1 cellular context compared by ENCODE assay signal in the genomic region with DNA sequence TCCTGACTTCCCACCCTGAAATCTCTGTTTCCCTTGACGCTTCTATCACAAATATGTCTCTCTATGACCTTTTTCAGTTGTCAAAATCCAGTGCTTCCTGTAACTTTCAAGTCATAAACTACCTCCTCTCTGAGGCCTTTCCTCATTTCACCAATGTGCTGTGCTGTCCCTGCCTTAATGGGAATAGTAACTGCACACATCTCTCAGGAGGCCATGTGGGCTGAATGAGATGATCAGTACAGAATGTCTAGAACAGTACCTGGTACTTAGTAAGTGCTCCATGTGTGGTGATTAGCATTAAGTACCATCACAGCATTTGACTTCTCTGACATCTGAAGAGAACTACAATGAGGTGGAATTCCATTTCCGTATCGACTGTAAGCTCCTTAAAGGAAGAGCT.
TF ChIP-seq lines count a peak whose summit lies in the region.

No MANE protein-coding gene starts in this region.

TF ChIP-seq in H1, 55 proteins besides CTCF, POLR2A, EP300 and RAD21:
- TF ChIP-seq RNF2 (IDR thresholded peaks at IDR 0.05; ENCODE audit: borderline replicate concordance, low read depth, low read length, missing control alignments, poor library complexity, severe bottlenecking) (no peak), SAP30 (IDR thresholded peaks at IDR 0.05; ENCODE audit: insufficient read depth, insufficient replicate concordance, low read length) (no peak), RFX5 (IDR thresholded peaks at IDR 0.05; ENCODE audit: borderline replicate concordance, low read depth, low read length) (no peak), TAF1 (IDR thresholded peaks at IDR 0.05; ENCODE audit: low read depth, low read length) (no peak), KDM1A (IDR thresholded peaks at IDR 0.05; ENCODE audit: borderline replicate concordance, low read length) (no peak), TAF7 (optimal IDR thresholded peaks at IDR 0.05; ENCODE audit: borderline replicate concordance, low read depth, low read length) (no peak), EZH2 (IDR thresholded peaks at IDR 0.05; ENCODE audit: low read depth, low read length, severe bottlenecking) (no peak), CHD2 (IDR thresholded peaks at IDR 0.05; ENCODE audit: low read length) (no peak), NRF1 (IDR thresholded peaks at IDR 0.05; ENCODE audit: low read depth, low read length) (no peak), PHF8 (conservative IDR thresholded peaks at IDR 0.05; ENCODE audit: low read depth, low read length) (no peak), SUZ12 (IDR thresholded peaks at IDR 0.05; ENCODE audit: low read length) (no peak), JUN (IDR thresholded peaks at IDR 0.05; ENCODE audit: low read depth, low read length) (no peak), GTF2F1 (IDR thresholded peaks at IDR 0.05; ENCODE audit: borderline replicate concordance, low read depth, low read length) (no peak), TCF12 (IDR thresholded peaks at IDR 0.05; ENCODE audit: low read depth, low read length) (no peak), CEBPB (IDR thresholded peaks at IDR 0.05; ENCODE audit: low read depth, low read length) (no peak), HDAC6 (IDR thresholded peaks at IDR 0.05; ENCODE audit: low read depth, low read length) (no peak)
- TF ChIP-seq, protein P1, sequence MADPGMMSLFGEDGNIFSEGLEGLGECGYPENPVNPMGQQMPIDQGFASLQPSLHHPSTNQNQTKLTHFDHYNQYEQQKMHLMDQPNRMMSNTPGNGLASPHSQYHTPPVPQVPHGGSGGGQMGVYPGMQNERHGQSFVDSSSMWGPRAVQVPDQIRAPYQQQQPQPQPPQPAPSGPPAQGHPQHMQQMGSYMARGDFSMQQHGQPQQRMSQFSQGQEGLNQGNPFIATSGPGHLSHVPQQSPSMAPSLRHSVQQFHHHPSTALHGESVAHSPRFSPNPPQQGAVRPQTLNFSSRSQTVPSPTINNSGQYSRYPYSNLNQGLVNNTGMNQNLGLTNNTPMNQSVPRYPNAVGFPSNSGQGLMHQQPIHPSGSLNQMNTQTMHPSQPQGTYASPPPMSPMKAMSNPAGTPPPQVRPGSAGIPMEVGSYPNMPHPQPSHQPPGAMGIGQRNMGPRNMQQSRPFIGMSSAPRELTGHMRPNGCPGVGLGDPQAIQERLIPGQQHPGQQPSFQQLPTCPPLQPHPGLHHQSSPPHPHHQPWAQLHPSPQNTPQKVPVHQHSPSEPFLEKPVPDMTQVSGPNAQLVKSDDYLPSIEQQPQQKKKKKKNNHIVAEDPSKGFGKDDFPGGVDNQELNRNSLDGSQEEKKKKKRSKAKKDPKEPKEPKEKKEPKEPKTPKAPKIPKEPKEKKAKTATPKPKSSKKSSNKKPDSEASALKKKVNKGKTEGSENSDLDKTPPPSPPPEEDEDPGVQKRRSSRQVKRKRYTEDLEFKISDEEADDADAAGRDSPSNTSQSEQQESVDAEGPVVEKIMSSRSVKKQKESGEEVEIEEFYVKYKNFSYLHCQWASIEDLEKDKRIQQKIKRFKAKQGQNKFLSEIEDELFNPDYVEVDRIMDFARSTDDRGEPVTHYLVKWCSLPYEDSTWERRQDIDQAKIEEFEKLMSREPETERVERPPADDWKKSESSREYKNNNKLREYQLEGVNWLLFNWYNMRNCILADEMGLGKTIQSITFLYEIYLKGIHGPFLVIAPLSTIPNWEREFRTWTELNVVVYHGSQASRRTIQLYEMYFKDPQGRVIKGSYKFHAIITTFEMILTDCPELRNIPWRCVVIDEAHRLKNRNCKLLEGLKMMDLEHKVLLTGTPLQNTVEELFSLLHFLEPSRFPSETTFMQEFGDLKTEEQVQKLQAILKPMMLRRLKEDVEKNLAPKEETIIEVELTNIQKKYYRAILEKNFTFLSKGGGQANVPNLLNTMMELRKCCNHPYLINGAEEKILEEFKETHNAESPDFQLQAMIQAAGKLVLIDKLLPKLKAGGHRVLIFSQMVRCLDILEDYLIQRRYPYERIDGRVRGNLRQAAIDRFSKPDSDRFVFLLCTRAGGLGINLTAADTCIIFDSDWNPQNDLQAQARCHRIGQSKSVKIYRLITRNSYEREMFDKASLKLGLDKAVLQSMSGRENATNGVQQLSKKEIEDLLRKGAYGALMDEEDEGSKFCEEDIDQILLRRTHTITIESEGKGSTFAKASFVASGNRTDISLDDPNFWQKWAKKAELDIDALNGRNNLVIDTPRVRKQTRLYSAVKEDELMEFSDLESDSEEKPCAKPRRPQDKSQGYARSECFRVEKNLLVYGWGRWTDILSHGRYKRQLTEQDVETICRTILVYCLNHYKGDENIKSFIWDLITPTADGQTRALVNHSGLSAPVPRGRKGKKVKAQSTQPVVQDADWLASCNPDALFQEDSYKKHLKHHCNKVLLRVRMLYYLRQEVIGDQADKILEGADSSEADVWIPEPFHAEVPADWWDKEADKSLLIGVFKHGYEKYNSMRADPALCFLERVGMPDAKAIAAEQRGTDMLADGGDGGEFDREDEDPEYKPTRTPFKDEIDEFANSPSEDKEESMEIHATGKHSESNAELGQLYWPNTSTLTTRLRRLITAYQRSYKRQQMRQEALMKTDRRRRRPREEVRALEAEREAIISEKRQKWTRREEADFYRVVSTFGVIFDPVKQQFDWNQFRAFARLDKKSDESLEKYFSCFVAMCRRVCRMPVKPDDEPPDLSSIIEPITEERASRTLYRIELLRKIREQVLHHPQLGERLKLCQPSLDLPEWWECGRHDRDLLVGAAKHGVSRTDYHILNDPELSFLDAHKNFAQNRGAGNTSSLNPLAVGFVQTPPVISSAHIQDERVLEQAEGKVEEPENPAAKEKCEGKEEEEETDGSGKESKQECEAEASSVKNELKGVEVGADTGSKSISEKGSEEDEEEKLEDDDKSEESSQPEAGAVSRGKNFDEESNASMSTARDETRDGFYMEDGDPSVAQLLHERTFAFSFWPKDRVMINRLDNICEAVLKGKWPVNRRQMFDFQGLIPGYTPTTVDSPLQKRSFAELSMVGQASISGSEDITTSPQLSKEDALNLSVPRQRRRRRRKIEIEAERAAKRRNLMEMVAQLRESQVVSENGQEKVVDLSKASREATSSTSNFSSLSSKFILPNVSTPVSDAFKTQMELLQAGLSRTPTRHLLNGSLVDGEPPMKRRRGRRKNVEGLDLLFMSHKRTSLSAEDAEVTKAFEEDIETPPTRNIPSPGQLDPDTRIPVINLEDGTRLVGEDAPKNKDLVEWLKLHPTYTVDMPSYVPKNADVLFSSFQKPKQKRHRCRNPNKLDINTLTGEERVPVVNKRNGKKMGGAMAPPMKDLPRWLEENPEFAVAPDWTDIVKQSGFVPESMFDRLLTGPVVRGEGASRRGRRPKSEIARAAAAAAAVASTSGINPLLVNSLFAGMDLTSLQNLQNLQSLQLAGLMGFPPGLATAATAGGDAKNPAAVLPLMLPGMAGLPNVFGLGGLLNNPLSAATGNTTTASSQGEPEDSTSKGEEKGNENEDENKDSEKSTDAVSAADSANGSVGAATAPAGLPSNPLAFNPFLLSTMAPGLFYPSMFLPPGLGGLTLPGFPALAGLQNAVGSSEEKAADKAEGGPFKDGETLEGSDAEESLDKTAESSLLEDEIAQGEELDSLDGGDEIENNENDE (IDR thresholded peaks at IDR 0.05; ENCODE audit: insufficient replicate concordance, low read length), result no peak
- TF ChIP-seq, protein P2, sequence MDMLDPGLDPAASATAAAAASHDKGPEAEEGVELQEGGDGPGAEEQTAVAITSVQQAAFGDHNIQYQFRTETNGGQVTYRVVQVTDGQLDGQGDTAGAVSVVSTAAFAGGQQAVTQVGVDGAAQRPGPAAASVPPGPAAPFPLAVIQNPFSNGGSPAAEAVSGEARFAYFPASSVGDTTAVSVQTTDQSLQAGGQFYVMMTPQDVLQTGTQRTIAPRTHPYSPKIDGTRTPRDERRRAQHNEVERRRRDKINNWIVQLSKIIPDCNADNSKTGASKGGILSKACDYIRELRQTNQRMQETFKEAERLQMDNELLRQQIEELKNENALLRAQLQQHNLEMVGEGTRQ (IDR thresholded peaks at IDR 0.05; ENCODE audit: low read length), result no peak
TF ChIP-seq in H1: peak in this region for 0.
